1 cellular context compared by ENCODE assay signal in the genomic region with DNA sequence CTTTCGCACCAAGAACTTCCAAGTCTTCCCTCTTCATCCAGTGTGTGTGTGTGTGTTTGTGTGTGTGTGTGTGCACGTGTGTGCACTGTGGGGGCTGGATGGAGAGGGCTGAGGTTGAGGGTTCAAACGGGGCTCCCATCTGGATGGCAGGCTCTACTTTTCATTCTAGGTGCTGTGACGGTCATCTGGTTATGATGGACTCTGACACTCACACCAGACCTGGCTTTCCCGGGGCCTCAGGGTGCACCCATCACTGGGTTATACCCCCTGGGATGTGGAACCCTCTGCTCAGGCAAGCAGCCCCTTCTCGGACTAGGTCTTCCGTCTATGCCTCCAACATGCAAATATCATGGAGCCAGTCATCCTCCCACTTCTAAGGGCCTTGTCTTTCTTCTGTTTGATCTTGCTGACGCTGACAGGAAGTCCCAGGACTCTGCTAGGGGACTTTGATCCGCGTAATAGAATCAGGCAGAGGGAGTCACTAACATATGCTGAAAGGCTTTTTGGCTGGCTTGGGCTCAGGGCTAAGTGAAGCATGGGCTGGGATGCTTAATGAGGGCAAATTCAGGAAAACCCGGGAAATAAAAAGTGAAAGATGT.
TF ChIP-seq lines count a peak whose summit lies in the region.

No MANE protein-coding gene starts in this region.

TF ChIP-seq in GM23338, 12 proteins besides CTCF, POLR2A, EP300 and RAD21 (continued from another document):
- TF ChIP-seq, protein P1, sequence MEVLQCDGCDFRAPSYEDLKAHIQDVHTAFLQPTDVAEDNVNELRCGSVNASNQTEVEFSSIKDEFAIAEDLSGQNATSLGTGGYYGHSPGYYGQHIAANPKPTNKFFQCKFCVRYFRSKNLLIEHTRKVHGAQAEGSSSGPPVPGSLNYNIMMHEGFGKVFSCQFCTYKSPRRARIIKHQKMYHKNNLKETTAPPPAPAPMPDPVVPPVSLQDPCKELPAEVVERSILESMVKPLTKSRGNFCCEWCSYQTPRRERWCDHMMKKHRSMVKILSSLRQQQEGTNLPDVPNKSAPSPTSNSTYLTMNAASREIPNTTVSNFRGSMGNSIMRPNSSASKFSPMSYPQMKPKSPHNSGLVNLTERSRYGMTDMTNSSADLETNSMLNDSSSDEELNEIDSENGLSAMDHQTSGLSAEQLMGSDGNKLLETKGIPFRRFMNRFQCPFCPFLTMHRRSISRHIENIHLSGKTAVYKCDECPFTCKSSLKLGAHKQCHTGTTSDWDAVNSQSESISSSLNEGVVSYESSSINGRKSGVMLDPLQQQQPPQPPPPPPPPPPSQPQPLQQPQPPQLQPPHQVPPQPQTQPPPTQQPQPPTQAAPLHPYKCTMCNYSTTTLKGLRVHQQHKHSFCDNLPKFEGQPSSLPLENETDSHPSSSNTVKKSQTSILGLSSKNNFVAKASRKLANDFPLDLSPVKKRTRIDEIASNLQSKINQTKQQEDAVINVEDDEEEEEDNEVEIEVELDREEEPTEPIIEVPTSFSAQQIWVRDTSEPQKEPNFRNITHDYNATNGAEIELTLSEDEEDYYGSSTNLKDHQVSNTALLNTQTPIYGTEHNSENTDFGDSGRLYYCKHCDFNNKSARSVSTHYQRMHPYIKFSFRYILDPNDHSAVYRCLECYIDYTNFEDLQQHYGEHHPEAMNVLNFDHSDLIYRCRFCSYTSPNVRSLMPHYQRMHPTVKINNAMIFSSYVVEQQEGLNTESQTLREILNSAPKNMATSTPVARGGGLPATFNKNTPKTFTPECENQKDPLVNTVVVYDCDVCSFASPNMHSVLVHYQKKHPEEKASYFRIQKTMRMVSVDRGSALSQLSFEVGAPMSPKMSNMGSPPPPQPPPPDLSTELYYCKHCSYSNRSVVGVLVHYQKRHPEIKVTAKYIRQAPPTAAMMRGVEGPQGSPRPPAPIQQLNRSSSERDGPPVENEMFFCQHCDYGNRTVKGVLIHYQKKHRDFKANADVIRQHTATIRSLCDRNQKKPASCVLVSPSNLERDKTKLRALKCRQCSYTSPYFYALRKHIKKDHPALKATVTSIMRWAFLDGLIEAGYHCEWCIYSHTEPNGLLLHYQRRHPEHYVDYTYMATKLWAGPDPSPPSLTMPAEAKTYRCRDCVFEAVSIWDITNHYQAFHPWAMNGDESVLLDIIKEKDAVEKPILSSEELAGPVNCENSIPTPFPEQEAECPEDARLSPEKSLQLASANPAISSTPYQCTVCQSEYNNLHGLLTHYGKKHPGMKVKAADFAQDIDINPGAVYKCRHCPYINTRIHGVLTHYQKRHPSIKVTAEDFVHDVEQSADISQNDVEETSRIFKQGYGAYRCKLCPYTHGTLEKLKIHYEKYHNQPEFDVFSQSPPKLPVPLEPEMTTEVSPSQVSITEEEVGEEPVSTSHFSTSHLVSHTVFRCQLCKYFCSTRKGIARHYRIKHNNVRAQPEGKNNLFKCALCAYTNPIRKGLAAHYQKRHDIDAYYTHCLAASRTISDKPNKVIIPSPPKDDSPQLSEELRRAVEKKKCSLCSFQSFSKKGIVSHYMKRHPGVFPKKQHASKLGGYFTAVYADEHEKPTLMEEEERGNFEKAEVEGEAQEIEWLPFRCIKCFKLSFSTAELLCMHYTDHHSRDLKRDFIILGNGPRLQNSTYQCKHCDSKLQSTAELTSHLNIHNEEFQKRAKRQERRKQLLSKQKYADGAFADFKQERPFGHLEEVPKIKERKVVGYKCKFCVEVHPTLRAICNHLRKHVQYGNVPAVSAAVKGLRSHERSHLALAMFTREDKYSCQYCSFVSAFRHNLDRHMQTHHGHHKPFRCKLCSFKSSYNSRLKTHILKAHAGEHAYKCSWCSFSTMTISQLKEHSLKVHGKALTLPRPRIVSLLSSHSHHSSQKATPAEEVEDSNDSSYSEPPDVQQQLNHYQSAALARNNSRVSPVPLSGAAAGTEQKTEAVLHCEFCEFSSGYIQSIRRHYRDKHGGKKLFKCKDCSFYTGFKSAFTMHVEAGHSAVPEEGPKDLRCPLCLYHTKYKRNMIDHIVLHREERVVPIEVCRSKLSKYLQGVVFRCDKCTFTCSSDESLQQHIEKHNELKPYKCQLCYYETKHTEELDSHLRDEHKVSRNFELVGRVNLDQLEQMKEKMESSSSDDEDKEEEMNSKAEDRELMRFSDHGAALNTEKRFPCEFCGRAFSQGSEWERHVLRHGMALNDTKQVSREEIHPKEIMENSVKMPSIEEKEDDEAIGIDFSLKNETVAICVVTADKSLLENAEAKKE (CRISPR knock-in tag; IDR thresholded peaks at IDR 0.05), result no peak
- TF ChIP-seq JUNB (IDR thresholded peaks at IDR 0.05; ENCODE audit: unreplicated experiment) (no peak), CREB1 (CRISPR knock-in tag; IDR thresholded peaks at IDR 0.05; ENCODE audit: low read depth) (no peak), EZH2phosphoT487 (IDR thresholded peaks at IDR 0.05; ENCODE audit: unreplicated experiment) (no peak), STAT1 (IDR thresholded peaks at IDR 0.05; ENCODE audit: unreplicated experiment) (no peak)
- TF ChIP-seq, protein P2, sequence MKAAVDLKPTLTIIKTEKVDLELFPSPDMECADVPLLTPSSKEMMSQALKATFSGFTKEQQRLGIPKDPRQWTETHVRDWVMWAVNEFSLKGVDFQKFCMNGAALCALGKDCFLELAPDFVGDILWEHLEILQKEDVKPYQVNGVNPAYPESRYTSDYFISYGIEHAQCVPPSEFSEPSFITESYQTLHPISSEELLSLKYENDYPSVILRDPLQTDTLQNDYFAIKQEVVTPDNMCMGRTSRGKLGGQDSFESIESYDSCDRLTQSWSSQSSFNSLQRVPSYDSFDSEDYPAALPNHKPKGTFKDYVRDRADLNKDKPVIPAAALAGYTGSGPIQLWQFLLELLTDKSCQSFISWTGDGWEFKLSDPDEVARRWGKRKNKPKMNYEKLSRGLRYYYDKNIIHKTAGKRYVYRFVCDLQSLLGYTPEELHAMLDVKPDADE (IDR thresholded peaks at IDR 0.05), result no peak
- TF ChIP-seq, protein P3, sequence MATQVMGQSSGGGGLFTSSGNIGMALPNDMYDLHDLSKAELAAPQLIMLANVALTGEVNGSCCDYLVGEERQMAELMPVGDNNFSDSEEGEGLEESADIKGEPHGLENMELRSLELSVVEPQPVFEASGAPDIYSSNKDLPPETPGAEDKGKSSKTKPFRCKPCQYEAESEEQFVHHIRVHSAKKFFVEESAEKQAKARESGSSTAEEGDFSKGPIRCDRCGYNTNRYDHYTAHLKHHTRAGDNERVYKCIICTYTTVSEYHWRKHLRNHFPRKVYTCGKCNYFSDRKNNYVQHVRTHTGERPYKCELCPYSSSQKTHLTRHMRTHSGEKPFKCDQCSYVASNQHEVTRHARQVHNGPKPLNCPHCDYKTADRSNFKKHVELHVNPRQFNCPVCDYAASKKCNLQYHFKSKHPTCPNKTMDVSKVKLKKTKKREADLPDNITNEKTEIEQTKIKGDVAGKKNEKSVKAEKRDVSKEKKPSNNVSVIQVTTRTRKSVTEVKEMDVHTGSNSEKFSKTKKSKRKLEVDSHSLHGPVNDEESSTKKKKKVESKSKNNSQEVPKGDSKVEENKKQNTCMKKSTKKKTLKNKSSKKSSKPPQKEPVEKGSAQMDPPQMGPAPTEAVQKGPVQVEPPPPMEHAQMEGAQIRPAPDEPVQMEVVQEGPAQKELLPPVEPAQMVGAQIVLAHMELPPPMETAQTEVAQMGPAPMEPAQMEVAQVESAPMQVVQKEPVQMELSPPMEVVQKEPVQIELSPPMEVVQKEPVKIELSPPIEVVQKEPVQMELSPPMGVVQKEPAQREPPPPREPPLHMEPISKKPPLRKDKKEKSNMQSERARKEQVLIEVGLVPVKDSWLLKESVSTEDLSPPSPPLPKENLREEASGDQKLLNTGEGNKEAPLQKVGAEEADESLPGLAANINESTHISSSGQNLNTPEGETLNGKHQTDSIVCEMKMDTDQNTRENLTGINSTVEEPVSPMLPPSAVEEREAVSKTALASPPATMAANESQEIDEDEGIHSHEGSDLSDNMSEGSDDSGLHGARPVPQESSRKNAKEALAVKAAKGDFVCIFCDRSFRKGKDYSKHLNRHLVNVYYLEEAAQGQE (IDR thresholded peaks at IDR 0.05; ENCODE audit: unreplicated experiment), result no peak
TF ChIP-seq in GM23338: peak in this region for 0.
